In genomic region chr18:56043691-56044090, GRCh38 we compare ENCODE assay signal across 19 cellular contexts.
DNase-seq lines count a peak whose midpoint lies in the region; ATAC-seq and TF ChIP-seq lines count a peak whose summit lies in the region.
"Had no signal": no experiment of that assay in that cellular context is flagged by ENCODE, and none has a peak within 500 bp of the region (broad histone marks: within the 10 kb centered on the region; RNA-seq: fewer than 3 reads in every experiment).

No MANE protein-coding gene starts in this region.

- no peak overlapping the region for H2AFZ ChIP-seq in trophoblast cell (ENCODE audit: insufficient read depth, low read length, poor library complexity)

- H3K4me2 ChIP-seq in trophoblast cell (ENCODE audit: low read length): no peak overlapping the region

- ATAC-seq in HG02852 (IDR thresholded peaks at IDR 0.05; ENCODE audit: unreplicated experiment): no peak
- ATAC-seq in GM21825 (IDR thresholded peaks at IDR 0.05; ENCODE audit: unreplicated experiment): no peak
- ATAC-seq: T-cell, upper lobe of right lung had no signal

- H2AK5ac ChIP-seq in trophoblast cell (ENCODE audit: low read length): no peak overlapping the region

- no peak overlapping the region for H2BK12ac ChIP-seq in trophoblast cell (ENCODE audit: low read length)

- H2BK5ac ChIP-seq in trophoblast cell (ENCODE audit: low read depth, low read length, poor library complexity): no peak overlapping the region

- H3K4me1 ChIP-seq in sigmoid colon: no peaks in the 10 kb centered on the region
- peaks cover 2 to 7% of the 10 kb centered on the region in 2 experiments for H3K4me1 ChIP-seq in trophoblast cell (ENCODE audit: control insufficient read depth in 1 of 2, insufficient read depth in 2 of 2, low read length in 2 of 2)
- H3K4me1 ChIP-seq: heart left ventricle, upper lobe of right lung had no signal

- no peak for TF ChIP-seq POLR2A in sigmoid colon (IDR thresholded peaks at IDR 0.05)

- intact Hi-C loops in sigmoid colon (cut with DNase I): no loop called here

- H3K36me3 ChIP-seq in sigmoid colon (no peaks in the 10 kb centered on the region), trophoblast cell (ENCODE audit: control insufficient read depth in 1 of 2, insufficient read depth in 2 of 2, low read length in 2 of 2) (no peaks in the 10 kb centered on the region)
- H3K36me3 ChIP-seq: heart left ventricle, upper lobe of right lung had no signal

- H3K23ac ChIP-seq in trophoblast cell (ENCODE audit: low read length): no peak overlapping the region

- no peak overlapping the region for H3K9ac ChIP-seq in trophoblast cell (ENCODE audit: low read length)

- H4K12ac ChIP-seq in trophoblast cell (ENCODE audit: low read depth, low read length): no peak overlapping the region

- H3K14ac ChIP-seq in trophoblast cell (ENCODE audit: low read length): no peak overlapping the region

- H3K4me3 ChIP-seq in sigmoid colon: no peak overlapping the region
- H3K4me3 ChIP-seq in trophoblast cell (ENCODE audit: low read depth, low read length): no peak overlapping the region
- H3K4me3 ChIP-seq: heart left ventricle, upper lobe of right lung had no signal

- no peak for TF ChIP-seq EP300 in sigmoid colon (IDR thresholded peaks at IDR 0.05)

- DNase-seq in HT1080 (ENCODE audit: low read depth): peak; percentile 51
- peak; percentile 5 for DNase-seq in cerebellum (ENCODE audit: low spot score)
- DNase-seq in sigmoid colon: peak; percentile 63
- no peak for DNase-seq in trophoblast cell
- DNase-seq in ureter (ENCODE audit: low spot score): no peak
- DNase-seq: activated B cell treated with CpG ODN at 0.5 μM for 24 hours; activated CD8-positive, alpha-beta memory T cell treated with anti-CD3 and anti-CD28 coated beads, Interleukin-2, amount 50 U/mL, for 4 hours; cerebellar nuclear complex; erythroblast; left cardiac atrium; NCI-H2171; stimulated activated CD4-positive, alpha-beta T cell treated with anti-CD3 and anti-CD28 coated beads, Interleukin-1b, Interleukin-23, amount 100 ng/mL, for 48 hours; stimulated activated CD8-positive, alpha-beta memory T cell treated with anti-CD3 and anti-CD28 coated beads, Interleukin-4, amount 100 ng/mL, for 48 hours; T-cell; upper lobe of right lung had no signal

- H3K9me3 ChIP-seq in sigmoid colon: peaks cover 0 to 6% (median 3%) of the 10 kb centered on the region in 4 donors
- H3K9me3 ChIP-seq in trophoblast cell (ENCODE audit: insufficient read depth, low read depth, low read length): peaks cover 2% of the 10 kb centered on the region
- H3K9me3 ChIP-seq: upper lobe of right lung had no signal

- H3K4ac ChIP-seq in trophoblast cell (ENCODE audit: low read depth, low read length): no peak overlapping the region

- no peak overlapping the region for H2BK120ac ChIP-seq in trophoblast cell (ENCODE audit: insufficient read depth, low read length, poor library complexity)

- H3K27me3 ChIP-seq in layer of hippocampus (ENCODE audit: control insufficient read depth, insufficient read depth, low read length) (no peaks in the 10 kb centered on the region), sigmoid colon (no peaks in the 10 kb centered on the region), trophoblast cell (ENCODE audit: insufficient read depth, low read length) (no peaks in the 10 kb centered on the region)
- H3K27me3 ChIP-seq: heart left ventricle, upper lobe of right lung had no signal

- no peak overlapping the region for H3K18ac ChIP-seq in trophoblast cell (ENCODE audit: low read length)

- no peak overlapping the region for H4K91ac ChIP-seq in trophoblast cell (ENCODE audit: low read depth, low read length)

- H3K79me1 ChIP-seq in trophoblast cell (ENCODE audit: low read length): no peaks in the 10 kb centered on the region

- TF ChIP-seq CTCF in sigmoid colon (IDR thresholded peaks at IDR 0.05): no peak

- no peaks in the 10 kb centered on the region for H3K79me2 ChIP-seq in trophoblast cell (ENCODE audit: control insufficient read depth, insufficient read depth, low read length, poor library complexity)

- no peak overlapping the region for H4K8ac ChIP-seq in trophoblast cell (ENCODE audit: low read depth, low read length)

- H3K27ac ChIP-seq in layer of hippocampus (ENCODE audit: low read depth, low read length) (peak overlapping the region; percentile 93), sigmoid colon (no peak overlapping the region), trophoblast cell (ENCODE audit: low read depth, low read length) (no peak overlapping the region)
- H3K27ac ChIP-seq: heart left ventricle, upper lobe of right lung had no signal

- 42 to 75% methylated on average over 5 of the region's 5 CpGs for WGBS in sigmoid colon, 2 donors
- WGBS in trophoblast cell (ENCODE audit: extremely low coverage, insufficient coverage, insufficient read length): no CpG with 5 or more reads among the region's 5 CpGs

Comparison
In these comparisons a context has a peak if more than half of its experiments do, and no peak if none do; other contexts are left out.
1. DNase-seq: peak in HT1080 (single experiment), cerebellum (single experiment) and sigmoid colon (single experiment); none in trophoblast cell (0 of 2) and ureter (single experiment).